8 cellular contexts compared by ENCODE assay signal in the genomic region with DNA sequence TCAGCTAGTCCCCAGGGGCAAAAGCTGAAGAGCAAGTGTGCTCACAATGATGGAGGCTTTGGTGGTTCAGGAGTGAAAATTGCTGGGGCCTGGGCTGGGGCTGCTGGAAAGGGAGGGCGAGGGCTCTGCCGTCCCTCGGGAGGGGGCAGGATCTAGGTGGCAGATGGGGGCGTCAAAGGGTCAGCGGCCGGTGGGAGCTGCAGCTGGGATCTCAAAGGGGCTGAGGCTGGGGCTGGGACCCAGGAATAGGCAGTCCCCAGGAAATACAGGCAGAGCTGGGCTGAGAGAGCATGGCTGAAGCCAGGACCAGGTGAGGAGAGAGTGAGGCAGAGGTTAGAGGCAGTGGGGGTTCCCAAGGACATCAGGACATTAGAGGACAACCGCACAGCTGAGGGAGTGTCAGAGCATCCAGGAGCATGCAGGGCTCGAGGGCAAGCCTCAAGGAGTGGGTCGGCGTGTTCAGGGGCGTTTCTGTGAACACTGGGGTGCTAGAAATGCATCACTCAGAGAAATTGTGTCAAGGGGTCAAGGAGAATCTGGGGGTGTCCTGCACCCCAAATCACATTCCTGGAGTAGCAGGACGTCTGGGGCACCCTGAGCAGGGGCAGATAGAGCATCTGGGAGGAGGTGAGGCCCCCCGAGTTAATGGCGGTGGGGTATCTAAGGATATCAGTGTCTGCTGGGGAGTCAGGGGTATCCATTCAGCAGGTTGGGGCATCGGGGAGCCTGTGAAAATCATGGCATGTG. TPM values are rescaled to one million over a fixed set of nuclear protein-coding genes. Genes with fewer than 3 reads are reported as not detected.
A peak's percentile ranks its signal among the peaks of the same experiment; 100 is the strongest.
DNase-seq lines count a peak whose midpoint lies in the region; ATAC-seq and TF ChIP-seq lines count a peak whose summit lies in the region.

No MANE protein-coding gene starts in this region.

- peaks cover 25% of the 10 kb centered on the region for H3K4me1 Mint-ChIP-seq in endodermal cell

- H2AFZ ChIP-seq in OCI-LY3 (ENCODE audit: low read depth, low read length) (no peak overlapping the region), neuronal stem cell (ENCODE audit: low read length) (no peak overlapping the region)

- H4K8ac ChIP-seq in neuronal stem cell (ENCODE audit: low read depth, low read length) = no peak overlapping the region

- peaks cover 13% of the 10 kb centered on the region for H3K36me3 Mint-ChIP-seq in endodermal cell (ENCODE audit: low read depth)

- WGBS in endodermal cell (ENCODE audit: insufficient coverage in 1 of 2, insufficient read length in 1 of 2), 2 experiments = 68% methylated on average over 9 to 15 of the region's 15 CpGs
- WGBS in neuronal stem cell (ENCODE audit: extremely low coverage in 2 of 2, insufficient read length in 2 of 2, insufficient replicate concordance in 1 of 2), 2 donors = no CpG with 5 or more reads among the region's 15 CpGs

- H3K27me3 Mint-ChIP-seq in endodermal cell (ENCODE audit: insufficient read depth) = peaks cover 4% of the 10 kb centered on the region

- peaks cover 11% of the 10 kb centered on the region for H3K79me1 ChIP-seq in neuronal stem cell (ENCODE audit: low read depth, low read length)

- no peak overlapping the region for H3K27ac Mint-ChIP-seq in endodermal cell

- H3K4me3 Mint-ChIP-seq in endodermal cell = peak overlapping the region; percentile 88

- peak overlapping the region; percentile 60 for H2AK5ac ChIP-seq in neuronal stem cell (ENCODE audit: low read depth, low read length)

- H3K27me3 ChIP-seq in OCI-LY3 (ENCODE audit: low read depth, low read length) = no peaks in the 10 kb centered on the region
- no peaks in the 10 kb centered on the region for H3K27me3 ChIP-seq in endodermal cell (ENCODE audit: control insufficient read depth, insufficient read depth, low read length, poor library complexity, severe bottlenecking)
- H3K27me3 ChIP-seq in neuronal stem cell (ENCODE audit: control insufficient read depth in 3 of 3, insufficient read depth in 3 of 3, low read depth in 1 of 3, low read length in 3 of 3) = peaks cover 0 to 2% (median 0%) of the 10 kb centered on the region in 3 experiments

- peak overlapping the region; percentile 5 for H3K14ac ChIP-seq in neuronal stem cell (ENCODE audit: low read length)

- H3K9ac ChIP-seq in OCI-LY3 (ENCODE audit: low read length) (peak overlapping the region; percentile 43; the same call in 1 of the 2 replicates), endodermal cell (ENCODE audit: extremely low read depth, low read length, poor library complexity, severe bottlenecking) (no peak overlapping the region), neuronal stem cell (ENCODE audit: low read depth, low read length, poor library complexity) (peak overlapping the region; percentile 90)

- no peaks in the 10 kb centered on the region for H3K9me3 Mint-ChIP-seq in endodermal cell

- H2BK12ac ChIP-seq in neuronal stem cell (ENCODE audit: low read length) = peak overlapping the region; percentile 78

- TF ChIP-seq CTCF in C4-2B (conservative IDR thresholded peaks at IDR 0.05) (no peak), OCI-LY3 (IDR thresholded peaks at IDR 0.05; ENCODE audit: low read depth, low read length) (no peak), endodermal cell (conservative IDR thresholded peaks at IDR 0.05) (no peak)

- H4K91ac ChIP-seq in neuronal stem cell (ENCODE audit: low read depth, low read length, poor library complexity) = no peak overlapping the region

- H3K27ac ChIP-seq in C4-2B (peak overlapping the region; percentile 93), OCI-LY3 (ENCODE audit: low read length) (no peak overlapping the region), endodermal cell (ENCODE audit: low read depth, low read length) (no peak overlapping the region), neuronal stem cell (replicated peaks; ENCODE audit: low read length) (peak overlapping the region; percentile 28)

- H3K23ac ChIP-seq in neuronal stem cell (ENCODE audit: low read depth, low read length, poor library complexity) = peak overlapping the region; percentile 97

- H3K36me3 ChIP-seq in OCI-LY3 (replicated peaks; ENCODE audit: low read depth, low read length) (no peaks in the 10 kb centered on the region), endodermal cell (ENCODE audit: control insufficient read depth, insufficient read depth, low read length) (no peaks in the 10 kb centered on the region), neuronal stem cell (replicated peaks in 1 of 2; ENCODE audit: control insufficient read depth in 2 of 2, insufficient read depth in 2 of 2, low read length in 2 of 2) (peaks cover 0 to 3% of the 10 kb centered on the region in 2 donors)

- H3K4me3 ChIP-seq in OCI-LY3 (ENCODE audit: low read length) (peak overlapping the region; percentile 68), endodermal cell (ENCODE audit: low read length) (no peak overlapping the region), neuronal stem cell (ENCODE audit: low read length in 2 of 2) (peak overlapping the region in 1 of 2 donors; percentile 46)

- H2BK120ac ChIP-seq in neuronal stem cell (ENCODE audit: low read depth, low read length) = peak overlapping the region; percentile 78

- peak overlapping the region; percentile 95 for H2BK5ac ChIP-seq in neuronal stem cell (ENCODE audit: low read length)

- H3K4me1 ChIP-seq in OCI-LY3 (ENCODE audit: low read length) (peaks cover 6% of the 10 kb centered on the region), endodermal cell (ENCODE audit: control insufficient read depth, insufficient read depth, low read length) (no peaks in the 10 kb centered on the region), neuronal stem cell (ENCODE audit: control insufficient read depth in 2 of 2, insufficient read depth in 1 of 2, low read depth in 1 of 2, low read length in 2 of 2) (peaks cover 5 to 19% of the 10 kb centered on the region in 2 donors)

- peak overlapping the region; percentile 82 for H3K18ac ChIP-seq in neuronal stem cell (ENCODE audit: low read length)

- ATAC-seq in GM18873 (IDR thresholded peaks at IDR 0.05; ENCODE audit: low FRiP score, unreplicated experiment) = no peak

- H3K4ac ChIP-seq in neuronal stem cell (ENCODE audit: low read length) = peak overlapping the region; percentile 38

- no peak for DNase-seq in endodermal cell
- DNase-seq in neuronal stem cell (ENCODE audit: low spot score) = no peak
- DNase-seq in cerebellar nuclear complex (lab: John Stamatoyannopoulos, UW) = no peak
- no peak for DNase-seq in activated gamma-delta T cell treated with Interleukin-2 at 50 U/mL for 16 hours
- no peak for DNase-seq in UCSD-AML1 (lab: John Stamatoyannopoulos, UW; ENCODE audit: unreplicated experiment)

- peak overlapping the region; percentile 53 for H3K4me2 ChIP-seq in OCI-LY3 (ENCODE audit: low read length)
- peak overlapping the region; percentile 69 for H3K4me2 ChIP-seq in neuronal stem cell (ENCODE audit: insufficient read depth, low read length, poor library complexity, severe bottlenecking)

- H3K9me3 ChIP-seq in OCI-LY3 (ENCODE audit: insufficient read depth, low read length) = no peaks in the 10 kb centered on the region
- H3K9me3 ChIP-seq in endodermal cell (ENCODE audit: control insufficient read depth, low read length) = no peaks in the 10 kb centered on the region
- no peaks in the 10 kb centered on the region for H3K9me3 ChIP-seq in neuronal stem cell (replicated peaks in 1 of 2; ENCODE audit: control insufficient read depth in 2 of 2, insufficient read depth in 1 of 2, low read depth in 1 of 2, low read length in 2 of 2)

- no peaks in the 10 kb centered on the region for H4K20me1 ChIP-seq in OCI-LY3 (ENCODE audit: insufficient read depth, low read length)

- H3K79me2 ChIP-seq in OCI-LY3 (ENCODE audit: low read length) = peaks cover 12% of the 10 kb centered on the region

- H2BK15ac ChIP-seq in neuronal stem cell (ENCODE audit: low read length) = peak overlapping the region; percentile 93

RNA-seq across cellular contexts. Expression of gene SYNE4, which starts 1.2 kb away (rescaled TPM):
- 10 to 100 TPM; 17.1 to 19.3 TPM for total RNA-seq in endodermal cell
- 3.4 TPM for polyA plus RNA-seq in endodermal cell (2013, experiment 1 of 2)
- 3.6 TPM for polyA plus RNA-seq in endodermal cell (2013, experiment 2 of 2)
- 3.9 TPM for polyA plus RNA-seq in neuronal stem cell (2013, experiment 1 of 2)
- polyA plus RNA-seq in neuronal stem cell (2013, experiment 2 of 2) = 3.9 TPM

RNA-seq across cellular contexts. Expression of gene ALKBH6, which starts 4.2 kb away (rescaled TPM):
- 10 to 100 TPM; 36.3 to 38.7 TPM for total RNA-seq in endodermal cell
- 21.2 TPM for polyA plus RNA-seq in endodermal cell (2013, experiment 1 of 2)
- 20.8 TPM for polyA plus RNA-seq in endodermal cell (2013, experiment 2 of 2)
- polyA plus RNA-seq in neuronal stem cell (2013, experiment 1 of 2) = 20.4 TPM
- polyA plus RNA-seq in neuronal stem cell (2013, experiment 2 of 2) = 19.3 TPM

RNA-seq across cellular contexts. Expression of gene SDHAF1, which starts 14.8 kb away (rescaled TPM):
- total RNA-seq in endodermal cell = 10 to 100 TPM; 12.9 to 14.1 TPM
- 13.2 TPM for polyA plus RNA-seq in endodermal cell (2013, experiment 1 of 2)
- polyA plus RNA-seq in endodermal cell (2013, experiment 2 of 2) = 11.5 TPM
- 16.9 TPM for polyA plus RNA-seq in neuronal stem cell (2013, experiment 1 of 2)
- 15.6 TPM for polyA plus RNA-seq in neuronal stem cell (2013, experiment 2 of 2)

RNA-seq across cellular contexts. Expression of gene CLIP3, which starts 22.9 kb away (rescaled TPM):
- total RNA-seq in endodermal cell = 10 to 100 TPM; 12.6 to 19.7 TPM
- 66.8 TPM for polyA plus RNA-seq in endodermal cell (2013, experiment 1 of 2)
- polyA plus RNA-seq in endodermal cell (2013, experiment 2 of 2) = 54.8 TPM
- 106 TPM for polyA plus RNA-seq in neuronal stem cell (2013, experiment 1 of 2)
- polyA plus RNA-seq in neuronal stem cell (2013, experiment 2 of 2) = 105 TPM

RNA-seq across cellular contexts. Expression of gene THAP8, which starts 44.3 kb away (rescaled TPM):
- total RNA-seq in endodermal cell = 1 to 10 TPM; 6.7 to 8.9 TPM
- polyA plus RNA-seq in endodermal cell (2013, experiment 1 of 2) = 10.2 TPM
- polyA plus RNA-seq in endodermal cell (2013, experiment 2 of 2) = 10.3 TPM
- polyA plus RNA-seq in neuronal stem cell (2013, experiment 1 of 2) = 8.9 TPM
- 8.0 TPM for polyA plus RNA-seq in neuronal stem cell (2013, experiment 2 of 2)

Comparison
In these comparisons a context has a peak if more than half of its experiments do, and no peak if none do; other contexts are left out.
1. H3K27ac ChIP-seq: peak in C4-2B (single experiment) and neuronal stem cell (single experiment); none in OCI-LY3 (single experiment) and endodermal cell (single experiment).